1 cellular context compared by ENCODE assay signal in the genomic region with DNA sequence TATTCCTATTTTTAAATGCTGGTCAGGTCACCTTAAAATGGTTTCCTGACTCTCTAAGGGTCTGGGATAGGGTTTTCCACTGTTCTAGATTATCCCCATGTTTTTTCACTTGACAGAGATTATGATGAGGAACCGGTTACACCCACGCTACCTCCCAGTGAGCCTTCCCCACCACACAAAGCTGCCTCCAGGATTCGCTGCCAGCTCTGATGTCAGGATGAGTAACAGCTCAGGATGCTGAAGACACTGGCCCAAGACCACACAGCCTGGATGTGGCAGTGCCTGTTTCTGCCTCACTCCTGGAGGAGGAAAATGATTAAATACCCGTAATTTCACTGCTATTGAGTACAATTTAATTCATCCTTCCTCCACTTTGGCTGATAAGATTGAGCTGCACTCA.
TF ChIP-seq lines count a peak whose summit lies in the region.

No MANE protein-coding gene starts in this region.

TF ChIP-seq in GM23338, 12 proteins besides CTCF, POLR2A, EP300 and RAD21 (continued from another document):
- no peak for TF ChIP-seq ZNF462 (CRISPR knock-in tag; IDR thresholded peaks at IDR 0.05)
